In genomic region chr6:112469306-112469705, GRCh38 we compare ENCODE assay signal across 18 cellular contexts.
"Had no signal": no experiment of that assay in that cellular context is flagged by ENCODE, and none has a peak within 500 bp of the region (broad histone marks: within the 10 kb centered on the region; RNA-seq: fewer than 3 reads in every experiment).

No MANE protein-coding gene starts in this region.

- H3K27ac ChIP-seq: neutrophil, parathyroid adenoma, right lobe of liver, thoracic aorta, upper lobe of right lung had no signal

- H3K27ac Mint-ChIP-seq: activated CD4-positive, alpha-beta T cell treated with anti-CD3 and anti-CD28 coated beads, Interleukin-2, amount 10 ng/mL, durations not matched to agents 24 days and 14 days; activated CD8-positive, alpha-beta T cell treated with anti-CD3 and anti-CD28 coated beads for 36 hours; activated naive CD4-positive, alpha-beta T cell treated with anti-CD3 and anti-CD28 coated beads, Interleukin-2, amount 10 ng/mL, durations not matched to agents 7 days and 5 days; activated naive CD8-positive, alpha-beta T cell treated with anti-CD3 and anti-CD28 coated beads, Interleukin-2, amount 50 U/mL, for 24 hours; naive B cell; stimulated activated memory B cell treated with anti-CD40 and anti-IgM and Interleukin-4, amounts not matched to agents 10 μg/mL and 1 μg/mL and 100 μg/mL, for 72 hours; T-helper 1 cell treated with Interleukin-12 subunit alpha and Interleukin-12 subunit beta and Interleukin-4 antibody, amounts not matched to agents 30 μg/mL and 1 μg/mL, for 36 hours had no signal

- H3K9me3 ChIP-seq: neutrophil, right lobe of liver, thoracic aorta, upper lobe of right lung had no signal

- H3K36me3 Mint-ChIP-seq: activated naive CD4-positive, alpha-beta T cell treated with anti-CD3 and anti-CD28 coated beads, Interleukin-2, amount 10 ng/mL, durations not matched to agents 7 days and 5 days; naive B cell; stimulated activated memory B cell treated with anti-CD40 and anti-IgM and Interleukin-4, amounts not matched to agents 10 μg/mL and 1 μg/mL and 100 μg/mL, for 72 hours had no signal

- DNase-seq: activated CD4-positive, alpha-beta T cell treated with anti-CD3 and anti-CD28 coated beads, Interleukin-2, amount 10 ng/mL, durations not matched to agents 24 days and 14 days; activated CD8-positive, alpha-beta T cell treated with anti-CD3 and anti-CD28 coated beads for 36 hours; activated naive CD4-positive, alpha-beta T cell treated with anti-CD3 and anti-CD28 coated beads, Interleukin-2, amount 10 ng/mL, durations not matched to agents 7 days and 5 days; activated naive CD8-positive, alpha-beta T cell treated with anti-CD3 and anti-CD28 coated beads, Interleukin-2, amount 50 U/mL, for 24 hours; activated T-cell treated with anti-CD3 and anti-CD28 coated beads, Interleukin-2, amount 50 U/mL, for 4 hours; aorta; cortex of kidney; head of caudate nucleus; kidney; naive B cell; right lobe of liver; stimulated activated CD4-positive, alpha-beta T cell treated with anti-CD3 and anti-CD28 coated beads, Interleukin-4, amount 100 ng/mL, for 4 hours; upper lobe of right lung had no signal

- H3K4me1 Mint-ChIP-seq: activated CD4-positive, alpha-beta T cell treated with anti-CD3 and anti-CD28 coated beads, Interleukin-2, amount 10 ng/mL, durations not matched to agents 24 days and 14 days; activated naive CD4-positive, alpha-beta T cell treated with anti-CD3 and anti-CD28 coated beads, Interleukin-2, amount 10 ng/mL, durations not matched to agents 7 days and 5 days; activated naive CD8-positive, alpha-beta T cell treated with anti-CD3 and anti-CD28 coated beads, Interleukin-2, amount 50 U/mL, for 24 hours; stimulated activated memory B cell treated with anti-CD40 and anti-IgM and Interleukin-4, amounts not matched to agents 10 μg/mL and 1 μg/mL and 100 μg/mL, for 72 hours had no signal

- H3K36me3 ChIP-seq: neutrophil, right lobe of liver, thoracic aorta, upper lobe of right lung had no signal

- H3K9me3 Mint-ChIP-seq: activated CD4-positive, alpha-beta T cell treated with anti-CD3 and anti-CD28 coated beads, Interleukin-2, amount 10 ng/mL, durations not matched to agents 24 days and 14 days; activated CD8-positive, alpha-beta T cell treated with anti-CD3 and anti-CD28 coated beads for 36 hours; activated naive CD4-positive, alpha-beta T cell treated with anti-CD3 and anti-CD28 coated beads, Interleukin-2, amount 10 ng/mL, durations not matched to agents 7 days and 5 days; activated naive CD8-positive, alpha-beta T cell treated with anti-CD3 and anti-CD28 coated beads, Interleukin-2, amount 50 U/mL, for 24 hours; activated T-cell treated with anti-CD3 and anti-CD28 coated beads, Interleukin-2, amount 50 U/mL, for 4 hours; T-helper 1 cell treated with Interleukin-12 subunit alpha and Interleukin-12 subunit beta and Interleukin-4 antibody, amounts not matched to agents 30 μg/mL and 1 μg/mL, for 36 hours had no signal

- H3K4me1 ChIP-seq: parathyroid adenoma, right lobe of liver, upper lobe of right lung had no signal

- H3K4me3 Mint-ChIP-seq: activated CD4-positive, alpha-beta T cell treated with anti-CD3 and anti-CD28 coated beads, Interleukin-2, amount 10 ng/mL, durations not matched to agents 24 days and 14 days; activated CD8-positive, alpha-beta T cell treated with anti-CD3 and anti-CD28 coated beads for 36 hours; activated naive CD4-positive, alpha-beta T cell treated with anti-CD3 and anti-CD28 coated beads, Interleukin-2, amount 10 ng/mL, durations not matched to agents 7 days and 5 days; activated naive CD8-positive, alpha-beta T cell treated with anti-CD3 and anti-CD28 coated beads, Interleukin-2, amount 50 U/mL, for 24 hours; activated T-cell treated with anti-CD3 and anti-CD28 coated beads, Interleukin-2, amount 50 U/mL, for 4 hours; naive B cell; stimulated activated memory B cell treated with anti-CD40 and anti-IgM and Interleukin-4, amounts not matched to agents 10 μg/mL and 1 μg/mL and 100 μg/mL, for 72 hours; T-helper 1 cell treated with Interleukin-12 subunit alpha and Interleukin-12 subunit beta and Interleukin-4 antibody, amounts not matched to agents 30 μg/mL and 1 μg/mL, for 36 hours had no signal

- H3K27me3 Mint-ChIP-seq: activated CD8-positive, alpha-beta T cell treated with anti-CD3 and anti-CD28 coated beads for 36 hours; activated naive CD4-positive, alpha-beta T cell treated with anti-CD3 and anti-CD28 coated beads, Interleukin-2, amount 10 ng/mL, durations not matched to agents 7 days and 5 days; activated naive CD8-positive, alpha-beta T cell treated with anti-CD3 and anti-CD28 coated beads, Interleukin-2, amount 50 U/mL, for 24 hours; naive B cell; stimulated activated memory B cell treated with anti-CD40 and anti-IgM and Interleukin-4, amounts not matched to agents 10 μg/mL and 1 μg/mL and 100 μg/mL, for 72 hours had no signal

- H3K4me3 ChIP-seq: right lobe of liver, thoracic aorta, upper lobe of right lung had no signal

- H3K27me3 ChIP-seq: neutrophil, right lobe of liver, upper lobe of right lung had no signal

- H2AFZ ChIP-seq: parathyroid adenoma had no signal

- H3K79me2 ChIP-seq: parathyroid adenoma had no signal

- H3K9ac ChIP-seq: parathyroid adenoma had no signal
